ENCODE assay signal across 8 cellular contexts in the genomic region with DNA sequence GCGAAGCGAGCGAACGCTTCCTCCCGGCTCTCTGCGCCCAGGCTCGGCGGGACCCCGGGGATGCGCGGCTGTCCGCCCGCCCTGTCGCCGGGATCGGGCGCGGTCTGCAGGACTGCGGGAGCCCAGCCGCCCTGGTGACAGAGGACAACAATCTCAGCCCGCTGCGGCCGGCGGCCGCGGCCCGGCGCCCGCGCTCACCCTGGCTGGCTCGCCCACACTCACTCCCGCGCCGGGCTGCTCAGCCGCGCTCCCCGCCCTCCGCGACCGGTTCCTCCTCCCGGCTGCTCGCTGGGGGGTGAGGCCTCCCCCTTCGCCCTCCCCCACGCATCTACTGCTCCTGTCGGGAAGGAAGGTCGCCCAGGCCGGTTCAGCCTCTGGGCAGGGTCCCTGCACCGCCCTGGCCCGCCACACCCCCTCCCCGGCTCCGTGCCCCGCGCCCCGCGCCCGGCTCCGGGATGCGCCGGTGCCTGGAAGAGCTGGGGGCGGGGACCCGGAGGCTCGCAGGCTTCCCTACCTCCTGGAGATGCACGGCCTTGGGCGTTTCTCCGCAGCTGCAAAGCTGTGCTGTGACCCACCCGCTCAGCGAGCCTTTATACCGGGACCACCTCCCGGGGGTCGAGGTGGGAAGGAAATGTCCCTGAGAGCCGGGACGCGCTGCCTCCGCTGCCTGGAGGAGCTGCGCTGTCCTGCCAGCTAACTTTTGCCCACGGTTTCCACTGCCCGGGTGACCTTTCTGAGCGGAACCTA. TPM values are rescaled to one million over a fixed set of nuclear protein-coding genes. Genes with fewer than 3 reads are reported as not detected.
DNase-seq lines count a peak whose midpoint lies in the region; FAIRE-seq and TF ChIP-seq lines count a peak whose summit lies in the region.

A gene with protein sequence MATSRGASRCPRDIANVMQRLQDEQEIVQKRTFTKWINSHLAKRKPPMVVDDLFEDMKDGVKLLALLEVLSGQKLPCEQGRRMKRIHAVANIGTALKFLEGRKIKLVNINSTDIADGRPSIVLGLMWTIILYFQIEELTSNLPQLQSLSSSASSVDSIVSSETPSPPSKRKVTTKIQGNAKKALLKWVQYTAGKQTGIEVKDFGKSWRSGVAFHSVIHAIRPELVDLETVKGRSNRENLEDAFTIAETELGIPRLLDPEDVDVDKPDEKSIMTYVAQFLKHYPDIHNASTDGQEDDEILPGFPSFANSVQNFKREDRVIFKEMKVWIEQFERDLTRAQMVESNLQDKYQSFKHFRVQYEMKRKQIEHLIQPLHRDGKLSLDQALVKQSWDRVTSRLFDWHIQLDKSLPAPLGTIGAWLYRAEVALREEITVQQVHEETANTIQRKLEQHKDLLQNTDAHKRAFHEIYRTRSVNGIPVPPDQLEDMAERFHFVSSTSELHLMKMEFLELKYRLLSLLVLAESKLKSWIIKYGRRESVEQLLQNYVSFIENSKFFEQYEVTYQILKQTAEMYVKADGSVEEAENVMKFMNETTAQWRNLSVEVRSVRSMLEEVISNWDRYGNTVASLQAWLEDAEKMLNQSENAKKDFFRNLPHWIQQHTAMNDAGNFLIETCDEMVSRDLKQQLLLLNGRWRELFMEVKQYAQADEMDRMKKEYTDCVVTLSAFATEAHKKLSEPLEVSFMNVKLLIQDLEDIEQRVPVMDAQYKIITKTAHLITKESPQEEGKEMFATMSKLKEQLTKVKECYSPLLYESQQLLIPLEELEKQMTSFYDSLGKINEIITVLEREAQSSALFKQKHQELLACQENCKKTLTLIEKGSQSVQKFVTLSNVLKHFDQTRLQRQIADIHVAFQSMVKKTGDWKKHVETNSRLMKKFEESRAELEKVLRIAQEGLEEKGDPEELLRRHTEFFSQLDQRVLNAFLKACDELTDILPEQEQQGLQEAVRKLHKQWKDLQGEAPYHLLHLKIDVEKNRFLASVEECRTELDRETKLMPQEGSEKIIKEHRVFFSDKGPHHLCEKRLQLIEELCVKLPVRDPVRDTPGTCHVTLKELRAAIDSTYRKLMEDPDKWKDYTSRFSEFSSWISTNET (N-terminal part only) (minus strand): TSS at position 688 of the 747 bp plus-strand sequence. CDS start 9,031 bp downstream, outside the sequence.

- H3K4me3 ChIP-seq in endothelial cell of umbilical vein (replicated peaks in 1 of 3; ENCODE audit: insufficient read depth in 1 of 3, low read depth in 1 of 3, low read length in 3 of 3): peak within 1 kb of the TSS; percentile 36 to 50 (median 40)

- H3K23ac ChIP-seq in H9 (ENCODE audit: insufficient read length, low read depth, low read length): no peak within 1 kb of the TSS

- no peak within 1 kb of the TSS for H2AFZ ChIP-seq in H9 (ENCODE audit: low read length)
- peak within 1 kb of the TSS; percentile 45 for H2AFZ ChIP-seq in endothelial cell of umbilical vein (ENCODE audit: low read depth, low read length)

- H4K20me1 ChIP-seq in H9 (ENCODE audit: control insufficient read depth, insufficient read depth, insufficient read length) (no peaks in the 10 kb centered on the region), endothelial cell of umbilical vein (replicated peaks; ENCODE audit: control insufficient read depth, extremely low read depth, insufficient read depth, low read length) (no peaks in the 10 kb centered on the region)

- H3K23me2 ChIP-seq in H9 (ENCODE audit: insufficient read length, low read depth, low read length, poor library complexity, severe bottlenecking): peaks cover 14% of the 10 kb centered on the region

- dilution Hi-C loops in endothelial cell of umbilical vein (cut with MboI; ENCODE audit: extremely low pct_ligation_motif_present, low sequenced_read_pairs): no loop called here

- DNase-seq in D341Med (ENCODE audit: low spot score) (peak; percentile 71), H9 (peak; percentile 54), endothelial cell of umbilical vein (ENCODE audit: low read depth, low spot score) (no peak), mesothelial cell of epicardium (ENCODE audit: low spot score in 2 of 2, unreplicated experiment in 2 of 2) (peak in 1 of 2 experiments; percentile 51), type B pancreatic cell (ENCODE audit: extremely low spot score, unreplicated experiment) (peak; percentile 74), superior temporal gyrus (ENCODE audit: extremely low spot score) (no peak), KBM-7 (no peak)

- no peak within 1 kb of the TSS for H3K4ac ChIP-seq in H9 (ENCODE audit: low read depth, low read length)

- no peaks in the 10 kb centered on the region for H3K36me3 ChIP-seq in endothelial cell of umbilical vein (ENCODE audit: control insufficient read depth in 2 of 2, extremely low read depth in 1 of 2, insufficient read depth in 2 of 2, low read length in 2 of 2)

- no peaks in the 10 kb centered on the region for H3K79me1 ChIP-seq in H9 (ENCODE audit: insufficient read depth, low read depth, low read length, poor library complexity, severe bottlenecking)

- POLR2A ChIA-PET in endothelial cell of umbilical vein (lab: Charles Lee): interaction anchor here (0.6 kb wide), 1 partner anchor 372 kb away, joined by 5 read pairs; no protein-coding TSS in a partner anchor

- H3K4me3 Mint-ChIP-seq in H9 (peak within 1 kb of the TSS; percentile 73 to 97), mesothelial cell of epicardium (peak within 1 kb of the TSS; percentile 88), type B pancreatic cell (peak within 1 kb of the TSS; percentile 94)

- no TSS peak for BruUV-seq in endothelial cell of umbilical vein (replicated peaks; lab: Mats Ljungman, UMichigan)

- H3K9me3 ChIP-seq in H9 (ENCODE audit: control insufficient read depth, low read depth, low read length) (no peaks in the 10 kb centered on the region), endothelial cell of umbilical vein (replicated peaks; ENCODE audit: control insufficient read depth, insufficient read depth, low read length) (no peaks in the 10 kb centered on the region)

- H3K9me3 Mint-ChIP-seq in H9 (no peaks in the 10 kb centered on the region; a peak in 1 of 5 replicates), mesothelial cell of epicardium (no peaks in the 10 kb centered on the region), type B pancreatic cell (no peaks in the 10 kb centered on the region)

- H3K79me2 ChIP-seq in H9 (ENCODE audit: insufficient read depth, low read length) (no peaks in the 10 kb centered on the region), endothelial cell of umbilical vein (ENCODE audit: control insufficient read depth, insufficient read depth, low read length) (no peaks in the 10 kb centered on the region)

- no peak within 1 kb of the TSS for H2BK120ac ChIP-seq in H9 (ENCODE audit: low read depth, low read length, poor library complexity, severe bottlenecking)

- H3K4me1 ChIP-seq in H9 (ENCODE audit: insufficient read depth, low read length) (no peaks in the 10 kb centered on the region; the same call in 1 of the 2 replicates), endothelial cell of umbilical vein (ENCODE audit: control insufficient read depth, extremely low read depth, insufficient read depth, low read length) (peaks cover 10% of the 10 kb centered on the region)

- TF ChIP-seq CTCF in H9 (conservative IDR thresholded peaks at IDR 0.05) (no peak), endothelial cell of umbilical vein (IDR thresholded peaks at IDR 0.05; ENCODE audit: extremely low read depth in 1 of 2, insufficient read depth in 1 of 2, low read depth in 1 of 2, low read length in 2 of 2) (no peak), mesothelial cell of epicardium (IDR thresholded peaks at IDR 0.05; ENCODE audit: unreplicated experiment) (no peak), type B pancreatic cell (conservative IDR thresholded peaks at IDR 0.05) (no peak)

- no peak within 1 kb of the TSS for H3K56ac ChIP-seq in H9 (ENCODE audit: insufficient read length, low read depth, low read length)

- H3K27ac Mint-ChIP-seq in H9 (no peak within 1 kb of the TSS; a peak in 1 of 7 replicates), mesothelial cell of epicardium (peak within 1 kb of the TSS; percentile 31), type B pancreatic cell (peak within 1 kb of the TSS; percentile 75)

- peaks cover 0 to 3% (median 0%) of the 10 kb centered on the region in 3 experiments; a peak in 1 of 7 replicates for H3K36me3 Mint-ChIP-seq in H9 (ENCODE audit: insufficient read depth in 1 of 3, low read depth in 3 of 3)
- no peaks in the 10 kb centered on the region for H3K36me3 Mint-ChIP-seq in mesothelial cell of epicardium
- H3K36me3 Mint-ChIP-seq in type B pancreatic cell: no peaks in the 10 kb centered on the region

- no peak within 1 kb of the TSS for H2BK12ac ChIP-seq in H9 (ENCODE audit: insufficient read length, low read depth, low read length)

- no peak within 1 kb of the TSS for H3T11ph ChIP-seq in H9 (ENCODE audit: low read length)

- H2AK5ac ChIP-seq in H9 (ENCODE audit: insufficient read length, low read length): no peak within 1 kb of the TSS

- H3K27ac ChIP-seq in H9 (ENCODE audit: insufficient read length, low read depth, low read length): no peak within 1 kb of the TSS
- H3K27ac ChIP-seq in endothelial cell of umbilical vein (ENCODE audit: insufficient read depth, low read depth, low read length): no peak within 1 kb of the TSS

- no peak within 1 kb of the TSS for H4K91ac ChIP-seq in H9 (ENCODE audit: insufficient read length, low read depth, low read length)

- H2BK20ac ChIP-seq in H9 (ENCODE audit: low read depth, low read length, poor library complexity, severe bottlenecking): no peak within 1 kb of the TSS

- intact Hi-C loops in T-helper 2 cell treated with Interferon-gamma antibody and Interleukin-4, amounts not matched to agents 100 ng/mL and 5 ng/mL, for 36 hours (cut with micrococcal nuclease): no loop called here
- intact Hi-C loops in endothelial cell of umbilical vein (cut with micrococcal nuclease): loop anchor here (2.0 kb wide), 1 partner anchor 60 kb away; a partner anchor contains a TSS

- no peak for FAIRE-seq in endothelial cell of umbilical vein (lab: Jason Lieb, UNC)

- no peaks in the 10 kb centered on the region for H3K9me1 ChIP-seq in endothelial cell of umbilical vein (replicated peaks; ENCODE audit: control insufficient read depth, extremely low read depth, insufficient read depth, low read length)

- no peak for TF ChIP-seq POLR2A in endothelial cell of umbilical vein (IDR thresholded peaks at IDR 0.05; ENCODE audit: low read depth, low read length)

- no peak within 1 kb of the TSS for H2BK15ac ChIP-seq in H9 (ENCODE audit: low read depth, low read length)

- peak within 1 kb of the TSS; percentile 41; the same call in 1 of the 2 replicates for H3K14ac ChIP-seq in H9 (ENCODE audit: insufficient read depth, low read length)

- in situ Hi-C loops in KBM-7 (cut with MboI; ENCODE audit: low pct_unique_long_range_greater_than_20kb, low sequenced_read_pairs): no loop called here

- no peak within 1 kb of the TSS for H3K18ac ChIP-seq in H9 (ENCODE audit: insufficient read length, low read depth, low read length)

- H3K27me3 Mint-ChIP-seq in H9 (ENCODE audit: low read depth) (peaks cover 56% of the 10 kb centered on the region), mesothelial cell of epicardium (ENCODE audit: low read depth) (peaks cover 60% of the 10 kb centered on the region), type B pancreatic cell (peaks cover 56% of the 10 kb centered on the region)

- H3K4me2 ChIP-seq in H9 (ENCODE audit: insufficient read depth, insufficient read length, low read length) (peak within 1 kb of the TSS; percentile 96), endothelial cell of umbilical vein (ENCODE audit: insufficient read depth, low read length) (peak within 1 kb of the TSS; percentile 81)

- no peak within 1 kb of the TSS for H4K8ac ChIP-seq in H9 (replicated peaks; ENCODE audit: insufficient read length, low read depth, low read length)

- CTCF ChIA-PET in endothelial cell of umbilical vein (lab: Charles Lee): interaction anchor here (1.2 to 1.4 kb wide), 2 partner anchors 61 to 65 kb away, joined by 3 read pairs; a partner anchor contains a TSS

- H2BK5ac ChIP-seq in H9 (ENCODE audit: insufficient read length, low read length): no peak within 1 kb of the TSS

- H3K27me3 ChIP-seq in H9 (ENCODE audit: insufficient read depth, low read length) (peaks cover 14% of the 10 kb centered on the region; the same call in 1 of the 2 replicates), endothelial cell of umbilical vein (ENCODE audit: control insufficient read depth in 2 of 2, insufficient read depth in 2 of 2, low read length in 2 of 2) (peaks cover 4 to 8% of the 10 kb centered on the region in 2 experiments)

- no peak within 1 kb of the TSS for H4K5ac ChIP-seq in H9 (ENCODE audit: insufficient read length, low read depth, low read length)

- H3K4me1 Mint-ChIP-seq in H9 (peaks cover 13 to 17% of the 10 kb centered on the region in 2 experiments; a peak in 3 of 4 replicates), mesothelial cell of epicardium (peaks cover 15% of the 10 kb centered on the region), type B pancreatic cell (ENCODE audit: unreplicated experiment) (peaks cover 9% of the 10 kb centered on the region)

- peak within 1 kb of the TSS; percentile 22 for H3K9ac ChIP-seq in H9 (ENCODE audit: extremely low read depth, insufficient read length, low read length)
- no peak within 1 kb of the TSS for H3K9ac ChIP-seq in endothelial cell of umbilical vein (replicated peaks; ENCODE audit: extremely low read depth, insufficient read depth, low read length)

- no CpG with 5 or more reads among the region's 78 CpGs for WGBS in H9 (ENCODE audit: extremely low coverage, insufficient read length, low lambda C conversion rate)

RNA-seq across cellular contexts. Expression of the gene that starts here (rescaled TPM):
- total RNA-seq in H9 (2021): 2.5 and 3.0 TPM in 2 replicates
- 55.0 and 61.1 TPM in 2 replicates for total RNA-seq in T-helper 2 cell treated with Interferon-gamma antibody and Interleukin-4, amounts not matched to agents 100 ng/mL and 5 ng/mL, for 36 hours
- 43.6 and 52.3 TPM in 2 replicates for total RNA-seq in endothelial cell of umbilical vein
- 26.5 and 27.0 TPM in 2 replicates for polyA plus RNA-seq in endothelial cell of umbilical vein
- polyA plus RNA-seq in endothelial cell of umbilical vein (2011; cell fraction: cytosol; rRNA removed): 22.0 and 23.2 TPM in 2 replicates
- polyA plus RNA-seq in endothelial cell of umbilical vein (2011; cell fraction: nucleus; rRNA removed): 65.8 and 73.1 TPM in 2 replicates
- 16.1 and 20.0 TPM in 2 replicates for polyA plus RNA-seq in endothelial cell of umbilical vein (2012)
- 151 and 182 TPM in 2 replicates for polyA minus RNA-seq in endothelial cell of umbilical vein
- polyA minus RNA-seq in endothelial cell of umbilical vein (2011; cell fraction: cytosol; rRNA and poly(A)+ RNA removed): 1.1 TPM
- 169 and 173 TPM in 2 replicates for polyA minus RNA-seq in endothelial cell of umbilical vein (2011; cell fraction: nucleus; rRNA and poly(A)+ RNA removed)
- 53.5 to 60.5 TPM (median 58.3 TPM) in 3 replicates for total RNA-seq in mesothelial cell of epicardium
- total RNA-seq in type B pancreatic cell (ENCODE audit: low replicate concordance): 12.6 and 26.6 TPM in 2 replicates

Comparison
In these comparisons a context has a peak if more than half of its experiments do, and no peak if none do; other contexts are left out.
1. DNase-seq: peak in D341Med (single experiment), H9 (single experiment) and type B pancreatic cell (single experiment); none in endothelial cell of umbilical vein (single experiment), superior temporal gyrus (single experiment) and KBM-7 (single experiment).
2. H3K27ac Mint-ChIP-seq: peak in mesothelial cell of epicardium (single experiment) and type B pancreatic cell (single experiment); none in H9 (0 of 3).
3. Peak in every context shown above with its lines, with median percentiles within 50 percentile points of each other: H3K4me3 Mint-ChIP-seq.